In genomic region chr12:66232258-66232657, GRCh38 we compare ENCODE assay signal across 11 cellular contexts. TPM values are rescaled to one million over a fixed set of nuclear protein-coding genes. Genes with fewer than 3 reads are reported as not detected.
DNase-seq lines count a peak whose midpoint lies in the region; ATAC-seq and TF ChIP-seq lines count a peak whose summit lies in the region.
"Had no signal": no experiment of that assay in that cellular context is flagged by ENCODE, and none has a peak within 500 bp of the region (broad histone marks: within the 10 kb centered on the region; RNA-seq: fewer than 3 reads in every experiment).

No MANE protein-coding gene starts in this region.

- H4K20me1 ChIP-seq in KMS-11 (ENCODE audit: insufficient read depth), result no peaks in the 10 kb centered on the region

- H3K9me3 ChIP-seq in A673 (ENCODE audit: low read depth, low read length, poor library complexity, severe bottlenecking) (no peaks in the 10 kb centered on the region), tibial artery (no peaks in the 10 kb centered on the region)
- H3K9me3 ChIP-seq: esophagus muscularis mucosa had no signal

- no peak overlapping the region for H3K4me3 ChIP-seq in KMS-11 (IDR thresholded peaks at IDR 0.05; ENCODE audit: insufficient read depth, low read depth, low read length)
- no peak overlapping the region for H3K4me3 ChIP-seq in A673 (ENCODE audit: low read depth, low read length, poor library complexity, severe bottlenecking)
- no peak overlapping the region for H3K4me3 ChIP-seq in tibial artery
- H3K4me3 ChIP-seq: esophagus muscularis mucosa had no signal

- H3K27ac ChIP-seq in KMS-11 (peak overlapping the region; percentile 54), A673 (ENCODE audit: low read depth, low read length, poor library complexity, severe bottlenecking) (no peak overlapping the region), tibial artery (no peak overlapping the region)
- H3K27ac ChIP-seq: esophagus muscularis mucosa had no signal

- H3K4me1 ChIP-seq in KMS-11 (ENCODE audit: low read depth, poor library complexity, severe bottlenecking), result peaks cover 57% of the 10 kb centered on the region
- H3K4me1 ChIP-seq in A673 (ENCODE audit: insufficient read depth, low read length, poor library complexity, severe bottlenecking), result no peaks in the 10 kb centered on the region
- H3K4me1 ChIP-seq in tibial artery, result peaks cover 0 to 7% (median 4%) of the 10 kb centered on the region in 4 donors

- no peaks in the 10 kb centered on the region for H3K79me2 ChIP-seq in KMS-11 (ENCODE audit: insufficient read depth, low read depth)

- POLR2A ChIA-PET in A673 (lab: Charles Lee; ENCODE audit: low non-redundant PET), result interaction anchor here (0.6 kb wide), 2 partner anchors 45 to 964 kb away, joined by 3 to 15 read pairs; no protein-coding TSS in a partner anchor

- peak; percentile 41 for ATAC-seq in GM18511 (IDR thresholded peaks at IDR 0.05; ENCODE audit: unreplicated experiment)
- ATAC-seq in GM21529 (IDR thresholded peaks at IDR 0.05; ENCODE audit: unreplicated experiment), result peak; percentile 30
- ATAC-seq in GM19328 (IDR thresholded peaks at IDR 0.05; ENCODE audit: unreplicated experiment), result no peak

- H3K9ac ChIP-seq in KMS-11, result no peak overlapping the region

- DNase-seq in dermis blood vessel endothelial cell (peak; percentile 26), A673 (ENCODE audit: low spot score) (no peak), tibial artery (no peak), NCI-H187 (lab: John Stamatoyannopoulos, UW) (no peak)
- DNase-seq: naive B cell, Right ventricle myocardium superior had no signal

- peak overlapping the region; percentile 36; the same call in 1 of the 2 replicates for H2AFZ ChIP-seq in KMS-11 (ENCODE audit: low read depth)

- no peak for TF ChIP-seq CTCF in KMS-11 (conservative IDR thresholded peaks at IDR 0.05; ENCODE audit: low read depth, low read length)
- no peak for TF ChIP-seq CTCF in A673 (conservative IDR thresholded peaks at IDR 0.05; ENCODE audit: low read depth, low read length)
- no peak for TF ChIP-seq CTCF in tibial artery (IDR thresholded peaks at IDR 0.05)

- no TSS peak for BruUV-seq in A673 (replicated peaks; lab: Mats Ljungman, UMichigan)

- CTCF ChIA-PET in A673 (lab: Charles Lee), result no interaction called here

- intact Hi-C loops in A673 (cut with micrococcal nuclease; ENCODE audit: unreplicated experiment) (no loop called here), tibial artery (cut with DNase I; ENCODE audit: low total_unique reads) (no loop called here)

- H3K4me2 ChIP-seq in KMS-11, result peak overlapping the region; percentile 80

- no peaks in the 10 kb centered on the region for H3K36me3 ChIP-seq in KMS-11 (ENCODE audit: insufficient read depth)
- H3K36me3 ChIP-seq in A673 (ENCODE audit: insufficient read depth, low read length, poor library complexity, severe bottlenecking), result no peaks in the 10 kb centered on the region
- H3K36me3 ChIP-seq in tibial artery, result peaks cover 0 to 6% (median 0%) of the 10 kb centered on the region in 3 donors

- H3K27me3 ChIP-seq in KMS-11 (ENCODE audit: insufficient read depth, low read depth), result no peaks in the 10 kb centered on the region
- H3K27me3 ChIP-seq in A673 (replicated peaks; ENCODE audit: insufficient read depth, low read depth, low read length, poor library complexity), result no peaks in the 10 kb centered on the region
- H3K27me3 ChIP-seq in tibial artery, result no peaks in the 10 kb centered on the region

RNA-seq across cellular contexts. Expression of gene IRAK3, which starts 43.2 kb away (rescaled TPM):
- total RNA-seq in dermis blood vessel endothelial cell, result 17.1 and 19.2 TPM in 2 replicates
- 0.19 and 0.37 TPM in 2 replicates for total RNA-seq in A673 (2021)

Comparison
In these comparisons a context has a peak if more than half of its experiments do, and no peak if none do; other contexts are left out.
1. RNA of gene IRAK3, which starts 43.2 kb away (total RNA-seq): 17.1 to 19.2 TPM in dermis blood vessel endothelial cell; 0.19 to 0.37 TPM in A673; every median in the first group is over 10 times any median in the second.